In the genomic region with DNA sequence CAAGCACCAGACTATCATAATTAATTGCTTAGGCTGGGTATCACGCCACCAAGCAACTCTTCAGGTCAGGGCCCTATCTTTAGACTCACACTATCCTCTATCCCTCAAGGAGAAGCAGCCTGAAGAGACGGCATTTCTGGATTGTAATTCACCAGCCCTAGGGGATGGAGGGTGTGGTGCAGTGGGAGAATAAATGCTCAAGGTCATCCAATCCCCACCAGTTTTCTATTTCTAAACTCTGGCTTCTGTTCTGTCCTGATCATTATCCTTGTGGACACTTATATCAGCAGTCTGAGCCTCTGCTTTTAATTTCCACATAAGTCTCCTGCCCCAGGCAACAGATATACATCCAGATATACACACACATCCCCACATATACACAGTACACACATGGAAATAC, we compare ENCODE assay signal across 1 cellular context.
TF ChIP-seq lines count a peak whose summit lies in the region.

No MANE protein-coding gene starts in this region.

TF ChIP-seq in K562, 482 proteins besides CTCF, POLR2A, EP300 and RAD21 (continued from another document):
- TF ChIP-seq, protein P1, sequence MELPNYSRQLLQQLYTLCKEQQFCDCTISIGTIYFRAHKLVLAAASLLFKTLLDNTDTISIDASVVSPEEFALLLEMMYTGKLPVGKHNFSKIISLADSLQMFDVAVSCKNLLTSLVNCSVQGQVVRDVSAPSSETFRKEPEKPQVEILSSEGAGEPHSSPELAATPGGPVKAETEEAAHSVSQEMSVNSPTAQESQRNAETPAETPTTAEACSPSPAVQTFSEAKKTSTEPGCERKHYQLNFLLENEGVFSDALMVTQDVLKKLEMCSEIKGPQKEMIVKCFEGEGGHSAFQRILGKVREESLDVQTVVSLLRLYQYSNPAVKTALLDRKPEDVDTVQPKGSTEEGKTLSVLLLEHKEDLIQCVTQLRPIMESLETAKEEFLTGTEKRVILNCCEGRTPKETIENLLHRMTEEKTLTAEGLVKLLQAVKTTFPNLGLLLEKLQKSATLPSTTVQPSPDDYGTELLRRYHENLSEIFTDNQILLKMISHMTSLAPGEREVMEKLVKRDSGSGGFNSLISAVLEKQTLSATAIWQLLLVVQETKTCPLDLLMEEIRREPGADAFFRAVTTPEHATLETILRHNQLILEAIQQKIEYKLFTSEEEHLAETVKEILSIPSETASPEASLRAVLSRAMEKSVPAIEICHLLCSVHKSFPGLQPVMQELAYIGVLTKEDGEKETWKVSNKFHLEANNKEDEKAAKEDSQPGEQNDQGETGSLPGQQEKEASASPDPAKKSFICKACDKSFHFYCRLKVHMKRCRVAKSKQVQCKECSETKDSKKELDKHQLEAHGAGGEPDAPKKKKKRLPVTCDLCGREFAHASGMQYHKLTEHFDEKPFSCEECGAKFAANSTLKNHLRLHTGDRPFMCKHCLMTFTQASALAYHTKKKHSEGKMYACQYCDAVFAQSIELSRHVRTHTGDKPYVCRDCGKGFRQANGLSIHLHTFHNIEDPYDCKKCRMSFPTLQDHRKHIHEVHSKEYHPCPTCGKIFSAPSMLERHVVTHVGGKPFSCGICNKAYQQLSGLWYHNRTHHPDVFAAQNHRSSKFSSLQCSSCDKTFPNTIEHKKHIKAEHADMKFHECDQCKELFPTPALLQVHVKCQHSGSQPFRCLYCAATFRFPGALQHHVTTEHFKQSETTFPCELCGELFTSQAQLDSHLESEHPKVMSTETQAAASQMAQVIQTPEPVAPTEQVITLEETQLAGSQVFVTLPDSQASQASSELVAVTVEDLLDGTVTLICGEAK (IDR thresholded peaks at IDR 0.05): no peak
- TF ChIP-seq, protein P1 (CRISPR knock-in tag; IDR thresholded peaks at IDR 0.05): no peak
- no peak for TF ChIP-seq MEF2D (tag; conservative IDR thresholded peaks at IDR 0.05; ENCODE audit: low read depth)
